30 cellular contexts compared by ENCODE assay signal in genomic region chr3:133455281-133455680, GRCh38. TPM values are rescaled to one million over a fixed set of nuclear protein-coding genes. Genes with fewer than 3 reads are reported as not detected.
"Had no signal": no experiment of that assay in that cellular context is flagged by ENCODE, and none has a peak within 500 bp of the region (broad histone marks: within the 10 kb centered on the region; RNA-seq: fewer than 3 reads in every experiment).

No MANE protein-coding gene starts in this region.

- H3K9me3 Mint-ChIP-seq: activated naive CD4-positive, alpha-beta T cell treated with anti-CD3 and anti-CD28 coated beads, Interleukin-2, amount 50 U/mL, for 72 hours; activated naive CD8-positive, alpha-beta T cell treated with anti-CD3 and anti-CD28 coated beads, Interleukin-2, amount 50 U/mL, for 24 hours; WTC11 had no signal

- H3K36me3 Mint-ChIP-seq: activated naive CD4-positive, alpha-beta T cell treated with anti-CD3 and anti-CD28 coated beads, Interleukin-2, amount 50 U/mL, for 72 hours; WTC11 had no signal

- ATAC-seq: activated CD8-positive, alpha-beta T cell treated with anti-CD3 and anti-CD28 coated beads, Interleukin-2, amount 10 ng/mL, durations not matched to agents 7 days and 5 days; activated naive CD4-positive, alpha-beta T cell treated with anti-CD3 and anti-CD28 coated beads, Interleukin-2, amount 50 U/mL, for 72 hours; activated naive CD8-positive, alpha-beta T cell treated with anti-CD3 and anti-CD28 coated beads, Interleukin-2, amount 50 U/mL, for 24 hours; body of pancreas; Right ventricle myocardium inferior; WTC11 had no signal

- H3K4me1 ChIP-seq: body of pancreas had no signal

- H3K36me3 ChIP-seq: ascending aorta, MG63 had no signal

- FAIRE-seq: bronchial epithelial cell had no signal

- H3K27me3 Mint-ChIP-seq: activated naive CD8-positive, alpha-beta T cell treated with anti-CD3 and anti-CD28 coated beads, Interleukin-2, amount 50 U/mL, for 24 hours had no signal

- H3K27ac Mint-ChIP-seq: activated CD8-positive, alpha-beta T cell treated with anti-CD3 and anti-CD28 coated beads, Interleukin-2, amount 10 ng/mL, durations not matched to agents 7 days and 5 days; activated naive CD4-positive, alpha-beta T cell treated with anti-CD3 and anti-CD28 coated beads, Interleukin-2, amount 50 U/mL, for 72 hours; activated naive CD8-positive, alpha-beta T cell treated with anti-CD3 and anti-CD28 coated beads, Interleukin-2, amount 50 U/mL, for 24 hours; WTC11 had no signal

- H3K9me3 ChIP-seq: ascending aorta, body of pancreas, MG63, SK-N-SH had no signal

- H3K4me3 ChIP-seq: ascending aorta, body of pancreas, MG63 had no signal

- H3K4me3 Mint-ChIP-seq: activated CD8-positive, alpha-beta T cell treated with anti-CD3 and anti-CD28 coated beads, Interleukin-2, amount 10 ng/mL, durations not matched to agents 7 days and 5 days; activated naive CD8-positive, alpha-beta T cell treated with anti-CD3 and anti-CD28 coated beads, Interleukin-2, amount 50 U/mL, for 24 hours; WTC11 had no signal

- H3K27ac ChIP-seq: ascending aorta, body of pancreas had no signal

- DNase-seq: activated CD4-positive, alpha-beta T cell treated with anti-CD3 and anti-CD28 coated beads for 48 hours; activated CD4-positive, alpha-beta T cell treated with anti-CD3 and anti-CD28 coated beads, Interleukin-2, amount 50 U/mL, for 4 hours; activated CD4-positive, CD25-positive, alpha-beta regulatory T cell treated with anti-CD3 and anti-CD28 coated beads, Interleukin-2, amount 50 U/mL, for 72 hours; activated CD8-positive, alpha-beta memory T cell treated with anti-CD3 and anti-CD28 coated beads, Interleukin-2, amount 50 U/mL, for 48 hours; activated CD8-positive, alpha-beta T cell treated with anti-CD3 and anti-CD28 coated beads, Interleukin-2, amount 10 ng/mL, durations not matched to agents 7 days and 5 days; activated effector memory CD4-positive, alpha-beta T cell treated with anti-CD3 and anti-CD28 coated beads, Interleukin-2, amount 50 U/mL, for 16 hours; activated naive CD4-positive, alpha-beta T cell treated with Interleukin-2 at 50 U/mL for 16 hours; activated naive CD8-positive, alpha-beta T cell treated with anti-CD3 and anti-CD28 coated beads, Interleukin-2, amount 50 U/mL, for 24 hours; activated T-cell treated with anti-CD3 and anti-CD28 coated beads, Interleukin-2, amount 50 U/mL, for 1 hour; amniotic stem cell; body of pancreas; central memory CD4-positive, alpha-beta T cell; KG1; MG63; MV-4-11; NCI-H1092 treated with DMSO at 0.1 percent for 48 hours; NCI-H1417 treated with DMSO at 0.1 percent for 48 hours; NCI-H1694 treated with DMSO at 0.1 percent for 48 hours; NCI-H2029 treated with DMSO at 0.1 percent for 48 hours; NCI-H510A treated with DMSO at 0.1 percent for 48 hours; NCI-H748 treated with DMSO at 0.1 percent for 48 hours; RPMI8226; SK-N-SH; T-helper 1 cell had no signal

- H3K27me3 ChIP-seq: ascending aorta, body of pancreas, MG63 had no signal

RNA-seq across cellular contexts. Expression of gene BFSP2, which starts 55.4 kb away (rescaled TPM):
- total RNA-seq: activated naive CD4-positive, alpha-beta T cell treated with anti-CD3 and anti-CD28 coated beads, Interleukin-2, amount 50 U/mL, for 72 hours; ascending aorta; body of pancreas; bronchial epithelial cell; chondrocyte; Right ventricle myocardium inferior; WTC11 had no signal
